Comparison of ENCODE assay signal across 1 cellular context in genomic region chr11:20541503-20541902, GRCh38.
TF ChIP-seq lines count a peak whose summit lies in the region.

No MANE protein-coding gene starts in this region.

TF ChIP-seq in SK-N-SH treated with all-trans-retinoic acid at 6 μM for 48 hours, 23 proteins besides CTCF, POLR2A, EP300 and RAD21 (continued from another document):
- TF ChIP-seq ZFP3 (CRISPR knock-in tag; IDR thresholded peaks at IDR 0.05) (no peak), TOX (CRISPR knock-in tag; IDR thresholded peaks at IDR 0.05; ENCODE audit: borderline replicate concordance) (no peak)
- TF ChIP-seq, protein P1, sequence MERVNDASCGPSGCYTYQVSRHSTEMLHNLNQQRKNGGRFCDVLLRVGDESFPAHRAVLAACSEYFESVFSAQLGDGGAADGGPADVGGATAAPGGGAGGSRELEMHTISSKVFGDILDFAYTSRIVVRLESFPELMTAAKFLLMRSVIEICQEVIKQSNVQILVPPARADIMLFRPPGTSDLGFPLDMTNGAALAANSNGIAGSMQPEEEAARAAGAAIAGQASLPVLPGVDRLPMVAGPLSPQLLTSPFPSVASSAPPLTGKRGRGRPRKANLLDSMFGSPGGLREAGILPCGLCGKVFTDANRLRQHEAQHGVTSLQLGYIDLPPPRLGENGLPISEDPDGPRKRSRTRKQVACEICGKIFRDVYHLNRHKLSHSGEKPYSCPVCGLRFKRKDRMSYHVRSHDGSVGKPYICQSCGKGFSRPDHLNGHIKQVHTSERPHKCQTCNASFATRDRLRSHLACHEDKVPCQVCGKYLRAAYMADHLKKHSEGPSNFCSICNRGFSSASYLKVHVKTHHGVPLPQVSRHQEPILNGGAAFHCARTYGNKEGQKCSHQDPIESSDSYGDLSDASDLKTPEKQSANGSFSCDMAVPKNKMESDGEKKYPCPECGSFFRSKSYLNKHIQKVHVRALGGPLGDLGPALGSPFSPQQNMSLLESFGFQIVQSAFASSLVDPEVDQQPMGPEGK (CRISPR knock-in tag; IDR thresholded peaks at IDR 0.05; ENCODE audit: borderline replicate concordance), result no peak
